1 cellular context compared by ENCODE assay signal in genomic region chr11:77994434-77995362, GRCh38.
TF ChIP-seq lines count a peak whose summit lies in the region.

INTS4 (minus strand) TSS chr11:77994668; CDS start chr11:77994643, 25 bp downstream.

TF ChIP-seq in K562, 482 proteins besides CTCF, POLR2A, EP300 and RAD21 (continued from another document and continues in another):
- TF ChIP-seq HOXB6 (CRISPR knock-in tag; IDR thresholded peaks at IDR 0.05; ENCODE audit: borderline replicate concordance) (no peak), ETS1 (conservative IDR thresholded peaks at IDR 0.05; ENCODE audit: control insufficient read depth, low read depth, low read length) (peak; percentile 13; the same call in 1 of the 2 replicates), ZNF785 (CRISPR knock-in tag; IDR thresholded peaks at IDR 0.05) (no peak), ZKSCAN1 (IDR thresholded peaks at IDR 0.05; ENCODE audit: low read depth, low read length) (no peak), RFX7 (CRISPR knock-in tag; IDR thresholded peaks at IDR 0.05) (no peak), ZNF551 (CRISPR knock-in tag; IDR thresholded peaks at IDR 0.05) (0 out of 2 replicates have a peak, but pooled peaks have one; percentile 72), SPI1 (IDR thresholded peaks at IDR 0.05; ENCODE audit: borderline replicate concordance, low read depth, low read length) (peak; percentile 90), FOSL1 (tag; conservative IDR thresholded peaks at IDR 0.05) (peak; percentile 74), ZC3H4 (CRISPR knock-in tag; IDR thresholded peaks at IDR 0.05; ENCODE audit: borderline replicate concordance) (no peak), MAFK (IDR thresholded peaks at IDR 0.05; ENCODE audit: low read length) (peak; percentile 1; the same call in 1 of the 2 replicates), ZSCAN32 (CRISPR knock-in tag; IDR thresholded peaks at IDR 0.05) (no peak), BRCA1 (IDR thresholded peaks at IDR 0.05) (no peak), BRCA1 (CRISPR knock-in tag; IDR thresholded peaks at IDR 0.05) (no peak), CEBPB (tag; IDR thresholded peaks at IDR 0.05) (0 out of 2 replicates have a peak, but pooled peaks have one; percentile 12), MEF2D (tag; conservative IDR thresholded peaks at IDR 0.05; ENCODE audit: low read depth) (no peak; the same call in 1 of the 2 replicates), ZNF354B (CRISPR knock-in tag; IDR thresholded peaks at IDR 0.05) (no peak), HNRNPL (IDR thresholded peaks at IDR 0.05; ENCODE audit: low read depth, low read length) (no peak), SUPT5H (IDR thresholded peaks at IDR 0.05) (peak; percentile 80), ZNF318 (IDR thresholded peaks at IDR 0.05; ENCODE audit: borderline replicate concordance in 1 of 2, low read depth in 1 of 2) (no peak), SMARCA4 (IDR thresholded peaks at IDR 0.05) (0 out of 2 replicates have a peak, but pooled peaks have one; percentile 8), ZNF175 (CRISPR knock-in tag; IDR thresholded peaks at IDR 0.05; ENCODE audit: low read depth) (peak; percentile 78), C11orf30 (IDR thresholded peaks at IDR 0.05; ENCODE audit: low read depth) (peak; percentile 89), KDM2B (CRISPR knock-in tag; IDR thresholded peaks at IDR 0.05) (no peak), E2F4 (CRISPR knock-in tag; IDR thresholded peaks at IDR 0.05; ENCODE audit: low read depth) (no peak), FOXM1 (IDR thresholded peaks at IDR 0.05; ENCODE audit: low read depth) (peak; percentile 82), FOXM1 (CRISPR knock-in tag; IDR thresholded peaks at IDR 0.05; ENCODE audit: low read depth) (no peak), NFE2L1 (tag; IDR thresholded peaks at IDR 0.05; ENCODE audit: borderline replicate concordance, low read depth) (no peak), SIN3A (IDR thresholded peaks at IDR 0.05; ENCODE audit: borderline replicate concordance in 2 of 2, control insufficient read depth in 1 of 2, low read depth in 2 of 2, low read length in 2 of 2) (peak in 1 of 2 experiments; percentile 67; a peak in 1 of 4 replicates), MTA1 (IDR thresholded peaks at IDR 0.05; ENCODE audit: borderline replicate concordance) (no peak), HDAC3 (IDR thresholded peaks at IDR 0.05; ENCODE audit: borderline replicate concordance, partially characterized antibody) (peak; percentile 11), ZBTB26 (CRISPR knock-in tag; IDR thresholded peaks at IDR 0.05) (no peak), TSC22D4 (tag; IDR thresholded peaks at IDR 0.05) (no peak), BRF1 (IDR thresholded peaks at IDR 0.05; ENCODE audit: borderline replicate concordance, extremely low read depth, insufficient read length) (no peak), ZEB2 (IDR thresholded peaks at IDR 0.05) (peak; percentile 51), TBL1XR1 (IDR thresholded peaks at IDR 0.05; ENCODE audit: low read length in 2 of 2) (peak in 1 of 2 experiments; percentile 54; a peak in 2 of 4 replicates), SLC30A9 (CRISPR knock-in tag; IDR thresholded peaks at IDR 0.05) (no peak), RFX1 (IDR thresholded peaks at IDR 0.05) (no peak), EP400 (IDR thresholded peaks at IDR 0.05) (peak; percentile 90)
- TF ChIP-seq, protein P1, sequence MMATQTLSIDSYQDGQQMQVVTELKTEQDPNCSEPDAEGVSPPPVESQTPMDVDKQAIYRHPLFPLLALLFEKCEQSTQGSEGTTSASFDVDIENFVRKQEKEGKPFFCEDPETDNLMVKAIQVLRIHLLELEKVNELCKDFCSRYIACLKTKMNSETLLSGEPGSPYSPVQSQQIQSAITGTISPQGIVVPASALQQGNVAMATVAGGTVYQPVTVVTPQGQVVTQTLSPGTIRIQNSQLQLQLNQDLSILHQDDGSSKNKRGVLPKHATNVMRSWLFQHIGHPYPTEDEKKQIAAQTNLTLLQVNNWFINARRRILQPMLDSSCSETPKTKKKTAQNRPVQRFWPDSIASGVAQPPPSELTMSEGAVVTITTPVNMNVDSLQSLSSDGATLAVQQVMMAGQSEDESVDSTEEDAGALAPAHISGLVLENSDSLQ (IDR thresholded peaks at IDR 0.05), result peak; percentile 99
- TF ChIP-seq, protein P2, sequence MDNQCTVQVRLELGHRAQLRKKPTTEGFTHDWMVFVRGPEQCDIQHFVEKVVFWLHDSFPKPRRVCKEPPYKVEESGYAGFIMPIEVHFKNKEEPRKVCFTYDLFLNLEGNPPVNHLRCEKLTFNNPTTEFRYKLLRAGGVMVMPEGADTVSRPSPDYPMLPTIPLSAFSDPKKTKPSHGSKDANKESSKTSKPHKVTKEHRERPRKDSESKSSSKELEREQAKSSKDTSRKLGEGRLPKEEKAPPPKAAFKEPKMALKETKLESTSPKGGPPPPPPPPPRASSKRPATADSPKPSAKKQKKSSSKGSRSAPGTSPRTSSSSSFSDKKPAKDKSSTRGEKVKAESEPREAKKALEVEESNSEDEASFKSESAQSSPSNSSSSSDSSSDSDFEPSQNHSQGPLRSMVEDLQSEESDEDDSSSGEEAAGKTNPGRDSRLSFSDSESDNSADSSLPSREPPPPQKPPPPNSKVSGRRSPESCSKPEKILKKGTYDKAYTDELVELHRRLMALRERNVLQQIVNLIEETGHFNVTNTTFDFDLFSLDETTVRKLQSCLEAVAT (IDR thresholded peaks at IDR 0.05), result peak; percentile 59 to 66; a peak in 2 of 4 replicates
- TF ChIP-seq, protein P3, sequence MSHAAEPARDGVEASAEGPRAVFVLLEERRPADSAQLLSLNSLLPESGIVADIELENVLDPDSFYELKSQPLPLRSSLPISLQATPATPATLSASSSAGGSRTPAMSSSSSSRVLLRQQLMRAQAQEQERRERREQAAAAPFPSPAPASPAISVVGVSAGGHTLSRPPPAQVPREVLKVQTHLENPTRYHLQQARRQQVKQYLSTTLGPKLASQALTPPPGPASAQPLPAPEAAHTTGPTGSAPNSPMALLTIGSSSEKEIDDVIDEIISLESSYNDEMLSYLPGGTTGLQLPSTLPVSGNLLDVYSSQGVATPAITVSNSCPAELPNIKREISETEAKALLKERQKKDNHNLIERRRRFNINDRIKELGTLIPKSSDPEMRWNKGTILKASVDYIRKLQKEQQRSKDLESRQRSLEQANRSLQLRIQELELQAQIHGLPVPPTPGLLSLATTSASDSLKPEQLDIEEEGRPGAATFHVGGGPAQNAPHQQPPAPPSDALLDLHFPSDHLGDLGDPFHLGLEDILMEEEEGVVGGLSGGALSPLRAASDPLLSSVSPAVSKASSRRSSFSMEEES (CRISPR knock-in tag; IDR thresholded peaks at IDR 0.05), result no peak
- TF ChIP-seq, protein P4, sequence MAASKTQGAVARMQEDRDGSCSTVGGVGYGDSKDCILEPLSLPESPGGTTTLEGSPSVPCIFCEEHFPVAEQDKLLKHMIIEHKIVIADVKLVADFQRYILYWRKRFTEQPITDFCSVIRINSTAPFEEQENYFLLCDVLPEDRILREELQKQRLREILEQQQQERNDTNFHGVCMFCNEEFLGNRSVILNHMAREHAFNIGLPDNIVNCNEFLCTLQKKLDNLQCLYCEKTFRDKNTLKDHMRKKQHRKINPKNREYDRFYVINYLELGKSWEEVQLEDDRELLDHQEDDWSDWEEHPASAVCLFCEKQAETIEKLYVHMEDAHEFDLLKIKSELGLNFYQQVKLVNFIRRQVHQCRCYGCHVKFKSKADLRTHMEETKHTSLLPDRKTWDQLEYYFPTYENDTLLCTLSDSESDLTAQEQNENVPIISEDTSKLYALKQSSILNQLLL (CRISPR knock-in tag; IDR thresholded peaks at IDR 0.05; ENCODE audit: borderline replicate concordance), result no peak
- TF ChIP-seq, protein P5, sequence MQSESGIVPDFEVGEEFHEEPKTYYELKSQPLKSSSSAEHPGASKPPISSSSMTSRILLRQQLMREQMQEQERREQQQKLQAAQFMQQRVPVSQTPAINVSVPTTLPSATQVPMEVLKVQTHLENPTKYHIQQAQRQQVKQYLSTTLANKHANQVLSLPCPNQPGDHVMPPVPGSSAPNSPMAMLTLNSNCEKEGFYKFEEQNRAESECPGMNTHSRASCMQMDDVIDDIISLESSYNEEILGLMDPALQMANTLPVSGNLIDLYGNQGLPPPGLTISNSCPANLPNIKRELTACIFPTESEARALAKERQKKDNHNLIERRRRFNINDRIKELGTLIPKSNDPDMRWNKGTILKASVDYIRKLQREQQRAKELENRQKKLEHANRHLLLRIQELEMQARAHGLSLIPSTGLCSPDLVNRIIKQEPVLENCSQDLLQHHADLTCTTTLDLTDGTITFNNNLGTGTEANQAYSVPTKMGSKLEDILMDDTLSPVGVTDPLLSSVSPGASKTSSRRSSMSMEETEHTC (IDR thresholded peaks at IDR 0.05), result no peak
- TF ChIP-seq, protein P6, sequence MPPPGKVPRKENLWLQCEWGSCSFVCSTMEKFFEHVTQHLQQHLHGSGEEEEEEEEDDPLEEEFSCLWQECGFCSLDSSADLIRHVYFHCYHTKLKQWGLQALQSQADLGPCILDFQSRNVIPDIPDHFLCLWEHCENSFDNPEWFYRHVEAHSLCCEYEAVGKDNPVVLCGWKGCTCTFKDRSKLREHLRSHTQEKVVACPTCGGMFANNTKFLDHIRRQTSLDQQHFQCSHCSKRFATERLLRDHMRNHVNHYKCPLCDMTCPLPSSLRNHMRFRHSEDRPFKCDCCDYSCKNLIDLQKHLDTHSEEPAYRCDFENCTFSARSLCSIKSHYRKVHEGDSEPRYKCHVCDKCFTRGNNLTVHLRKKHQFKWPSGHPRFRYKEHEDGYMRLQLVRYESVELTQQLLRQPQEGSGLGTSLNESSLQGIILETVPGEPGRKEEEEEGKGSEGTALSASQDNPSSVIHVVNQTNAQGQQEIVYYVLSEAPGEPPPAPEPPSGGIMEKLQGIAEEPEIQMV (tag; conservative IDR thresholded peaks at IDR 0.05; ENCODE audit: low read depth), result no peak
